In the genomic region with DNA sequence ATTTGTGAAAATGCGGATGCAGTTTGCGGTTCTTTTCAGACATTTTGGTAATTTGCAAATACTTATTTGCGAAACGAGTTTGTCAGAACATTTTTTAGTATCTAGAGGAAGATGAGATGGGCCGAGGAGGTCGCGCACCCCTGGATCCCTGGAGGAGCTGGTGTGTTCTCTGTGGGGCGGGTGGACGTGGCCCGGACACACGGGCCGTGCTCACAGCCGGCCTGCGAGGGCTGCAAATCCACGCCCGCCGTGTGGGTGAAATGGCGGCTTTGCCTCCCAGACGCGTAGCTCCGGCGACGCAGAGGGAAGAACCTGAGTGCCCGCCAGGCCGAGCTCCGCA, we compare ENCODE assay signal across 1 cellular context.
TF ChIP-seq lines count a peak whose summit lies in the region.

No MANE protein-coding gene starts in this region.

TF ChIP-seq in HCT116, 20 proteins besides CTCF, POLR2A, EP300 and RAD21:
- TF ChIP-seq REST (IDR thresholded peaks at IDR 0.05; ENCODE audit: low read depth) = no peak
